12 cellular contexts compared by ENCODE assay signal in the genomic region with DNA sequence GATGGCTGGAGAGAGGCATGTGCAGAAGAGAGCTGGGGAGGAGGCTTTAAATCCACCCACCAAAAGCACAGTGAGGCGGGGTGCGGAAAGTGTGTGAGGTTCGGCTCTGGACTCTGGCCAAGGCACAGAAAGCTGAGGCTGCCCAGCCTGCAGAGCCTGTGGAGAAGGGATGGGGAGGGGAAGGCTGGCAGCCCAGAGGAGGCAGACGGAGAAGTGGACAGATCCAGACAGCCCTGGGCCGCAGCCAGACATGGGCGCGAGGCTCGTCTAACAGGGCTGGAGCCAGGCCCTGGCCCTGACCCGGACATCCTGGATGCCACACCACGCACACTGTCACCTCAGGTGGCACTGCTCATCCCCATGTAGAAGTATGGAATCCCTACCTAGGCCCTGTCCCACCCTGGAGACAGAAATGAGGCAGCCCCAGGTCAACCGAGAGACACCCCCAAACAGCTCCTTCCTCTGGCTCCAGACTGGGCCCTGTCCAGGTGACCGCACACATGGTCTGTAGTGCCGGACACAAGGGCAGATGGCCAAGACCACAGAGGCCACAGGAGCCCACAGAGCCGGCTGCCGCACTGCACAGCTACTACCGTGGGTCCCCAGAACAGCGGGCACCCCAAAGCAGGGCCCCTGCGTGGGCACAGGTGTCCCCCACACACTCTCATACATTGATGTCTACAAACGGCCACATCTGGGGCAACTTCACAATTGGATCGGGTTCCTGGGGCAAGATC. TPM values are rescaled to one million over a fixed set of nuclear protein-coding genes. Genes with fewer than 3 reads are reported as not detected.
DNase-seq lines count a peak whose midpoint lies in the region; ATAC-seq and TF ChIP-seq lines count a peak whose summit lies in the region.
"Had no signal": no experiment of that assay in that cellular context is flagged by ENCODE, and none has a peak within 500 bp of the region (broad histone marks: within the 10 kb centered on the region; RNA-seq: fewer than 3 reads in every experiment).

No MANE protein-coding gene starts in this region.

- H3K4me3 ChIP-seq in esophagus muscularis mucosa (no peak overlapping the region), mucosa of descending colon (no peak overlapping the region)
- H3K4me3 ChIP-seq: SJSA1 had no signal

- no peaks in the 10 kb centered on the region for H3K9me3 ChIP-seq in esophagus muscularis mucosa
- no peaks in the 10 kb centered on the region for H3K9me3 ChIP-seq in mucosa of descending colon
- H3K9me3 ChIP-seq: neutrophil, SJSA1 had no signal

- peak; percentile 47; the same call in 2 of the 3 replicates for ATAC-seq in SK-N-SH treated with all-trans-retinoic acid at 6 μM for 48 hours
- ATAC-seq in mucosa of descending colon: peak; percentile 12
- ATAC-seq in HG03378 (IDR thresholded peaks at IDR 0.05; ENCODE audit: unreplicated experiment): no peak
- no peak for ATAC-seq in GM19395 (IDR thresholded peaks at IDR 0.05; ENCODE audit: unreplicated experiment)
- ATAC-seq: stimulated activated memory B cell treated with anti-CD40 and anti-IgM and Interleukin-4, amounts not matched to agents 10 μg/mL and 1 μg/mL and 100 μg/mL, for 72 hours had no signal

- H3K4me1 ChIP-seq in esophagus muscularis mucosa (peaks cover 71 to 88% (median 81%) of the 10 kb centered on the region in 4 donors), mucosa of descending colon (ENCODE audit: low read depth) (peaks cover 3% of the 10 kb centered on the region)
- H3K4me1 ChIP-seq: SJSA1 had no signal

- H3K36me3 ChIP-seq in esophagus muscularis mucosa: peaks cover 0 to 16% (median 6%) of the 10 kb centered on the region in 4 donors
- no peaks in the 10 kb centered on the region for H3K36me3 ChIP-seq in mucosa of descending colon (ENCODE audit: low read depth)
- H3K36me3 ChIP-seq: neutrophil, SJSA1 had no signal

- H3K27me3 Mint-ChIP-seq in activated naive CD4-positive, alpha-beta T cell treated with anti-CD3 and anti-CD28 coated beads, Interleukin-2, amount 10 ng/mL, durations not matched to agents 7 days and 5 days: no peaks in the 10 kb centered on the region
- no peaks in the 10 kb centered on the region for H3K27me3 Mint-ChIP-seq in activated CD4-positive, alpha-beta memory T cell treated with anti-CD3 and anti-CD28 coated beads, Interleukin-2, amount 10 ng/mL, durations not matched to agents 7 days and 5 days
- H3K27me3 Mint-ChIP-seq: stimulated activated memory B cell treated with anti-CD40 and anti-IgM and Interleukin-4, amounts not matched to agents 10 μg/mL and 1 μg/mL and 100 μg/mL, for 72 hours had no signal

- TF ChIP-seq EP300 in esophagus muscularis mucosa (IDR thresholded peaks at IDR 0.05): no peak

- DNase-seq in esophagus muscularis mucosa (ENCODE audit: extremely low spot score) (no peak), mucosa of descending colon (peak in 1 of 3 donors; percentile 40), superior temporal gyrus (ENCODE audit: extremely low spot score) (peak; percentile 62)
- no peak for DNase-seq in activated naive CD4-positive, alpha-beta T cell treated with anti-CD3 and anti-CD28 coated beads, Interleukin-2, amount 10 ng/mL, durations not matched to agents 7 days and 5 days
- DNase-seq in activated CD4-positive, alpha-beta memory T cell treated with anti-CD3 and anti-CD28 coated beads, Interleukin-2, amount 10 ng/mL, durations not matched to agents 7 days and 5 days: no peak
- DNase-seq: stimulated activated CD4-positive, alpha-beta T cell treated with anti-CD3 and anti-CD28 coated beads, Interleukin-2, amount 100 ng/mL, for 24 hours had no signal

- H3K4me1 Mint-ChIP-seq in activated naive CD4-positive, alpha-beta T cell treated with anti-CD3 and anti-CD28 coated beads, Interleukin-2, amount 10 ng/mL, durations not matched to agents 7 days and 5 days: peaks cover 4% of the 10 kb centered on the region
- H3K4me1 Mint-ChIP-seq in activated CD4-positive, alpha-beta memory T cell treated with anti-CD3 and anti-CD28 coated beads, Interleukin-2, amount 10 ng/mL, durations not matched to agents 7 days and 5 days: peaks cover 9% of the 10 kb centered on the region

- H3K27ac ChIP-seq in esophagus muscularis mucosa (replicated peaks in 1 of 4): peak overlapping the region; percentile 25 to 73 (median 40)
- H3K27ac ChIP-seq: neutrophil, SJSA1 had no signal

- TF ChIP-seq CTCF in esophagus muscularis mucosa (IDR thresholded peaks at IDR 0.05) (no peak), mucosa of descending colon (IDR thresholded peaks at IDR 0.05) (no peak)

- 48% methylated on average over 19 of the region's 20 CpGs for WGBS in esophagus muscularis mucosa

- CTCF ChIA-PET in activated naive CD4-positive, alpha-beta T cell treated with anti-CD3 and anti-CD28 coated beads, Interleukin-2, amount 10 ng/mL, durations not matched to agents 7 days and 5 days (lab: Charles Lee): no interaction called here
- CTCF ChIA-PET in activated CD4-positive, alpha-beta memory T cell treated with anti-CD3 and anti-CD28 coated beads, Interleukin-2, amount 10 ng/mL, durations not matched to agents 7 days and 5 days (lab: Charles Lee): no interaction called here

- H3K27me3 ChIP-seq in esophagus muscularis mucosa: no peaks in the 10 kb centered on the region
- H3K27me3 ChIP-seq: neutrophil, SJSA1 had no signal

- no peak overlapping the region for H3K4me3 Mint-ChIP-seq in activated naive CD4-positive, alpha-beta T cell treated with anti-CD3 and anti-CD28 coated beads, Interleukin-2, amount 10 ng/mL, durations not matched to agents 7 days and 5 days
- no peak overlapping the region for H3K4me3 Mint-ChIP-seq in activated CD4-positive, alpha-beta memory T cell treated with anti-CD3 and anti-CD28 coated beads, Interleukin-2, amount 10 ng/mL, durations not matched to agents 7 days and 5 days
- H3K4me3 Mint-ChIP-seq: stimulated activated memory B cell treated with anti-CD40 and anti-IgM and Interleukin-4, amounts not matched to agents 10 μg/mL and 1 μg/mL and 100 μg/mL, for 72 hours had no signal

- POLR2A ChIA-PET in activated CD4-positive, alpha-beta memory T cell treated with anti-CD3 and anti-CD28 coated beads, Interleukin-2, amount 10 ng/mL, durations not matched to agents 7 days and 5 days (lab: Charles Lee): no interaction called here

- H3K9me3 Mint-ChIP-seq in activated naive CD4-positive, alpha-beta T cell treated with anti-CD3 and anti-CD28 coated beads, Interleukin-2, amount 10 ng/mL, durations not matched to agents 7 days and 5 days: peaks cover 11% of the 10 kb centered on the region
- peaks cover 14% of the 10 kb centered on the region for H3K9me3 Mint-ChIP-seq in activated CD4-positive, alpha-beta memory T cell treated with anti-CD3 and anti-CD28 coated beads, Interleukin-2, amount 10 ng/mL, durations not matched to agents 7 days and 5 days
- H3K9me3 Mint-ChIP-seq: stimulated activated memory B cell treated with anti-CD40 and anti-IgM and Interleukin-4, amounts not matched to agents 10 μg/mL and 1 μg/mL and 100 μg/mL, for 72 hours had no signal

- peaks cover 26% of the 10 kb centered on the region for H3K36me3 Mint-ChIP-seq in activated naive CD4-positive, alpha-beta T cell treated with anti-CD3 and anti-CD28 coated beads, Interleukin-2, amount 10 ng/mL, durations not matched to agents 7 days and 5 days
- peaks cover 29% of the 10 kb centered on the region for H3K36me3 Mint-ChIP-seq in activated CD4-positive, alpha-beta memory T cell treated with anti-CD3 and anti-CD28 coated beads, Interleukin-2, amount 10 ng/mL, durations not matched to agents 7 days and 5 days (ENCODE audit: low read depth)

- TF ChIP-seq POLR2A in esophagus muscularis mucosa (IDR thresholded peaks at IDR 0.05; ENCODE audit: low read depth): no peak

- no peak overlapping the region for H3K27ac Mint-ChIP-seq in activated naive CD4-positive, alpha-beta T cell treated with anti-CD3 and anti-CD28 coated beads, Interleukin-2, amount 10 ng/mL, durations not matched to agents 7 days and 5 days
- no peak overlapping the region for H3K27ac Mint-ChIP-seq in activated CD4-positive, alpha-beta memory T cell treated with anti-CD3 and anti-CD28 coated beads, Interleukin-2, amount 10 ng/mL, durations not matched to agents 7 days and 5 days
- H3K27ac Mint-ChIP-seq: stimulated activated memory B cell treated with anti-CD40 and anti-IgM and Interleukin-4, amounts not matched to agents 10 μg/mL and 1 μg/mL and 100 μg/mL, for 72 hours had no signal

- intact Hi-C loops in esophagus muscularis mucosa (cut with DNase I): no loop called here
- intact Hi-C loops in mucosa of descending colon (cut with DNase I, micrococcal nuclease): no loop called here

TF ChIP-seq in SK-N-SH treated with all-trans-retinoic acid at 6 μM for 48 hours, 23 proteins besides CTCF, POLR2A, EP300 and RAD21 (continues in another document):
- no peak for TF ChIP-seq ZFP30 (CRISPR knock-in tag; IDR thresholded peaks at IDR 0.05)
- TF ChIP-seq ZNF70 (CRISPR knock-in tag; IDR thresholded peaks at IDR 0.05): no peak
- TF ChIP-seq SNAI2 (CRISPR knock-in tag; IDR thresholded peaks at IDR 0.05): no peak
- no peak for TF ChIP-seq ZNF565 (CRISPR knock-in tag; conservative IDR thresholded peaks at IDR 0.05; ENCODE audit: low read depth)
- TF ChIP-seq ZFP3 (CRISPR knock-in tag; IDR thresholded peaks at IDR 0.05): no peak
- no peak for TF ChIP-seq ZC3H10 (CRISPR knock-in tag; IDR thresholded peaks at IDR 0.05)
- TF ChIP-seq RARB (CRISPR knock-in tag; IDR thresholded peaks at IDR 0.05): no peak
- TF ChIP-seq, protein P1, sequence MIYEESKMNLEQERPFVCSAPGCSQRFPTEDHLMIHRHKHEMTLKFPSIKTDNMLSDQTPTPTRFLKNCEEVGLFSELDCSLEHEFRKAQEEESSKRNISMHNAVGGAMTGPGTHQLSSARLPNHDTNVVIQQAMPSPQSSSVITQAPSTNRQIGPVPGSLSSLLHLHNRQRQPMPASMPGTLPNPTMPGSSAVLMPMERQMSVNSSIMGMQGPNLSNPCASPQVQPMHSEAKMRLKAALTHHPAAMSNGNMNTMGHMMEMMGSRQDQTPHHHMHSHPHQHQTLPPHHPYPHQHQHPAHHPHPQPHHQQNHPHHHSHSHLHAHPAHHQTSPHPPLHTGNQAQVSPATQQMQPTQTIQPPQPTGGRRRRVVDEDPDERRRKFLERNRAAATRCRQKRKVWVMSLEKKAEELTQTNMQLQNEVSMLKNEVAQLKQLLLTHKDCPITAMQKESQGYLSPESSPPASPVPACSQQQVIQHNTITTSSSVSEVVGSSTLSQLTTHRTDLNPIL (CRISPR knock-in tag; IDR thresholded peaks at IDR 0.05; ENCODE audit: low read depth): no peak
- TF ChIP-seq BACH2 (CRISPR knock-in tag; IDR thresholded peaks at IDR 0.05; ENCODE audit: borderline replicate concordance): no peak

RNA-seq across cellular contexts. Expression of a gene that starts 16.6 kb away (rescaled TPM):
- total RNA-seq in esophagus muscularis mucosa (100 to 1,000 TPM in 2 of 4 donors, 10 to 100 TPM in 2; 66.6 to 115 (median 89.5) TPM), mucosa of descending colon (100 to 1,000 TPM in 1 of 3 donors, 10 to 100 TPM in 2; 54.9 to 108 (median 61.5) TPM)
- 10 to 100 TPM; 49.5 to 52.9 TPM for total RNA-seq in activated CD4-positive, alpha-beta memory T cell treated with anti-CD3 and anti-CD28 coated beads, Interleukin-2, amount 10 ng/mL, durations not matched to agents 7 days and 5 days

Comparison
In these comparisons a context has a peak if more than half of its experiments do, and no peak if none do; other contexts are left out.
1. ATAC-seq: peak in SK-N-SH treated with all-trans-retinoic acid at 6 μM for 48 hours (single experiment) and mucosa of descending colon (single experiment); none in HG03378 (single experiment) and GM19395 (single experiment).